ENCODE assay signal across 8 cellular contexts in genomic region chr1:160681067-160681890, GRCh38. TPM values are rescaled to one million over a fixed set of nuclear protein-coding genes. Genes with fewer than 3 reads are reported as not detected.
DNase-seq lines count a peak whose midpoint lies in the region; TF ChIP-seq lines count a peak whose summit lies in the region.

No MANE protein-coding gene starts in this region.

- peak overlapping the region; percentile 45 for H4K8ac ChIP-seq in mesenchymal stem cell (ENCODE audit: low read length)

- H3K23ac ChIP-seq in mesenchymal stem cell (ENCODE audit: low read length in 2 of 2) = no peak overlapping the region

- no peak overlapping the region for H2BK120ac ChIP-seq in mesenchymal stem cell (ENCODE audit: low read depth, low read length)

- H3K27ac ChIP-seq in coronary artery = no peak overlapping the region
- no peak overlapping the region for H3K27ac ChIP-seq in mesenchymal stem cell (ENCODE audit: low read length, poor library complexity, severe bottlenecking)

- WGBS in mesenchymal stem cell = 44% methylated on average over 10 of the region's 10 CpGs

- H3K4me2 ChIP-seq in mesenchymal stem cell (ENCODE audit: low read length, poor library complexity, severe bottlenecking) = no peak overlapping the region

- no peaks in the 10 kb centered on the region for H3K36me3 ChIP-seq in mesenchymal stem cell (ENCODE audit: control insufficient read depth in 1 of 2, insufficient read depth in 2 of 2, low read depth in 1 of 2, low read length in 2 of 2)

- H2BK15ac ChIP-seq in mesenchymal stem cell (ENCODE audit: low read depth, poor library complexity, severe bottlenecking) = peak overlapping the region; percentile 36

- H2AK5ac ChIP-seq in mesenchymal stem cell (ENCODE audit: low read length, severe bottlenecking) = no peak overlapping the region

- DNase-seq in DMS 273 treated with DMSO at 0.1 percent for 48 hours (lab: John Stamatoyannopoulos, UW) (peak; percentile 4), H4 (ENCODE audit: low spot score) (peak; percentile 85), NCI-H2227 (lab: John Stamatoyannopoulos, UW; ENCODE audit: unreplicated experiment) (peak; percentile 10), coronary artery (ENCODE audit: low spot score) (no peak), mesenchymal stem cell (peak; percentile 51), NCI-H510A treated with DMSO at 0.1 percent for 48 hours (lab: John Stamatoyannopoulos, UW) (no peak)
- DNase-seq in activated CD4-positive, CD25-positive, alpha-beta regulatory T cell treated with anti-CD3 and anti-CD28 coated beads, Interleukin-2, amount 50 U/mL, for 72 hours = peak; percentile 82
- peak; percentile 55 to 83 for DNase-seq in stimulated activated CD8-positive, alpha-beta memory T cell treated with anti-CD3 and anti-CD28 coated beads, Interleukin-7, amount 100 ng/mL, for 48 hours (ENCODE audit: extremely low read depth in 1 of 2, low read depth in 1 of 2)

- no peaks in the 10 kb centered on the region for H3K79me1 ChIP-seq in mesenchymal stem cell (replicated peaks; ENCODE audit: low read length, poor library complexity, severe bottlenecking)

- H3K4me1 ChIP-seq in mesenchymal stem cell (ENCODE audit: control insufficient read depth, insufficient read depth, low read depth, low read length) = no peaks in the 10 kb centered on the region

- peak overlapping the region in 1 of 2 experiments; percentile 27 for H3K14ac ChIP-seq in mesenchymal stem cell (ENCODE audit: low read length in 2 of 2)

- H2BK5ac ChIP-seq in mesenchymal stem cell (ENCODE audit: low read depth, low read length, poor library complexity, severe bottlenecking) = no peak overlapping the region

- peaks cover 23 to 27% of the 10 kb centered on the region in 2 experiments for H3K27me3 ChIP-seq in mesenchymal stem cell (ENCODE audit: control insufficient read depth in 1 of 2, insufficient read depth in 1 of 2, low read length in 2 of 2)

- no peak overlapping the region for H4K91ac ChIP-seq in mesenchymal stem cell (ENCODE audit: low read length)

- H3K4ac ChIP-seq in mesenchymal stem cell (ENCODE audit: low read depth in 1 of 2, low read length in 2 of 2) = no peak overlapping the region

- no peak overlapping the region for H3K9ac ChIP-seq in mesenchymal stem cell (ENCODE audit: low read length)

- peak; percentile 37 for TF ChIP-seq CTCF in coronary artery (IDR thresholded peaks at IDR 0.05)

- H3K18ac ChIP-seq in mesenchymal stem cell (ENCODE audit: low read depth in 1 of 2, low read length in 2 of 2) = no peak overlapping the region

- H3K9me3 ChIP-seq in mesenchymal stem cell (ENCODE audit: control insufficient read depth, low read length) = no peaks in the 10 kb centered on the region

- H3K4me3 ChIP-seq in coronary artery (no peak overlapping the region), mesenchymal stem cell (ENCODE audit: insufficient read depth in 1 of 2, low read depth in 1 of 2, low read length in 2 of 2) (no peak overlapping the region)

- no peak overlapping the region for H2BK12ac ChIP-seq in mesenchymal stem cell (ENCODE audit: low read length in 2 of 2)

- H2AFZ ChIP-seq in mesenchymal stem cell (ENCODE audit: low read depth, low read length) = no peak overlapping the region

RNA-seq across cellular contexts. Expression of gene CD48, which starts 30.3 kb away (rescaled TPM):
- total RNA-seq in H4 (2014; rRNA removed; shearing (Covaris generic)) = not detected in 2 replicates
- polyA plus RNA-seq in mesenchymal stem cell (2013, experiment 1 of 2) = not detected
- polyA plus RNA-seq in mesenchymal stem cell (2013, experiment 2 of 2) = not detected

RNA-seq across cellular contexts. Expression of gene SLAMF1, which starts 34.4 kb away (rescaled TPM):
- not detected in 2 replicates for total RNA-seq in H4 (2014; rRNA removed; shearing (Covaris generic))
- polyA plus RNA-seq in mesenchymal stem cell (2013, experiment 1 of 2) = 0.12 TPM
- polyA plus RNA-seq in mesenchymal stem cell (2013, experiment 2 of 2) = 0.15 TPM

RNA-seq across cellular contexts. Expression of gene SLAMF7, which starts 57.8 kb away (rescaled TPM):
- 1.8 and 2.5 TPM in 2 replicates for total RNA-seq in H4 (2014; rRNA removed; shearing (Covaris generic))
- polyA plus RNA-seq in mesenchymal stem cell (2013, experiment 1 of 2) = not detected
- not detected for polyA plus RNA-seq in mesenchymal stem cell (2013, experiment 2 of 2)

Comparison
In these comparisons a context has a peak if more than half of its experiments do, and no peak if none do; other contexts are left out.
1. DNase-seq: peak in DMS 273 treated with DMSO at 0.1 percent for 48 hours (single experiment), H4 (single experiment), NCI-H2227 (single experiment), activated CD4-positive, CD25-positive, alpha-beta regulatory T cell treated with anti-CD3 and anti-CD28 coated beads, Interleukin-2, amount 50 U/mL, for 72 hours (single experiment), mesenchymal stem cell (single experiment) and stimulated activated CD8-positive, alpha-beta memory T cell treated with anti-CD3 and anti-CD28 coated beads, Interleukin-7, amount 100 ng/mL, for 48 hours (2 of 2); none in coronary artery (single experiment) and NCI-H510A treated with DMSO at 0.1 percent for 48 hours (single experiment).